ENCODE assay signal across 1 cellular context in the genomic region with DNA sequence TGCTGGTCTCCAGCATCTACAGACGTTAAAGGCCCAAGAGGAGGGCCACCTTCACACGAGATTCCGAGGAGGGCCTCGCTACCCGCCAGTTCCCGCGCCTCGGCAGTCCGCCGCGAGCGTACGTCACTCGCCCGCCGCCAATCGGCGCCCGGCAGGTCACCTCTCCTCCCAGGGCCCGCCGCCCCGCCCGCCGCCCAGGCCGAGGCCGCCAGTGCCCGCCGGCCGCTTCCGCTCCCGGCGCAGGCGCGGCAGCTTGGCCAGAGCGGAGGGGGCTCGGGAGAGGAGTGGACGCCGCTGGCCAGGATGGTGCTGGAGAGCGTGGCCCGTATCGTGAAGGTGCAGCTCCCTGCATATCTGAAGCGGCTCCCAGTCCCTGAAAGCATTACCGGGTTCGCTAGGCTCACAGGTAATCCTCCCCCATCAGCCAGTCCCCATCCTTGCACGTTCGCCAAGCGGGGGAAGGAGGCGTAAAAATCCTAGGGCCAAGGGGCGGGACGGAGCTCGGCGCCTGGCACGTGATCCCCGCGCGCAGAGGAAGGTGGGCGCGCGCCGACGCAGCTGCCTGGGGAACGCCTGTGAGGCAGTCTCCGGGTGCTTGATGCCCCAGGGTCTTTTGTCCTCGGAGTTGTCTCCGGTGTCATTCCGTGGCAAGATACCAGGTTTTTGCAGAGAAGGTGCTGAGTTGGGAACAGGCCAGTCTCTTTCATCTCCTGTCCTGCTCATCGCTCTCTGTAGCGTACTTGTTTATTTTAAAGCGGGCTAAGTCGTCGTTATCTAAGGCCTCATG.
TF ChIP-seq lines count a peak whose summit lies in the region.

A gene with protein sequence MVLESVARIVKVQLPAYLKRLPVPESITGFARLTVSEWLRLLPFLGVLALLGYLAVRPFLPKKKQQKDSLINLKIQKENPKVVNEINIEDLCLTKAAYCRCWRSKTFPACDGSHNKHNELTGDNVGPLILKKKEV (plus strand): TSS at position 211 of the 787 bp plus-strand sequence. CDS start 93 bp downstream, at position 304.

TF ChIP-seq in HepG2, 621 proteins besides CTCF, POLR2A, EP300 and RAD21 (continued from another document and continues in another):
- TF ChIP-seq, protein P1, sequence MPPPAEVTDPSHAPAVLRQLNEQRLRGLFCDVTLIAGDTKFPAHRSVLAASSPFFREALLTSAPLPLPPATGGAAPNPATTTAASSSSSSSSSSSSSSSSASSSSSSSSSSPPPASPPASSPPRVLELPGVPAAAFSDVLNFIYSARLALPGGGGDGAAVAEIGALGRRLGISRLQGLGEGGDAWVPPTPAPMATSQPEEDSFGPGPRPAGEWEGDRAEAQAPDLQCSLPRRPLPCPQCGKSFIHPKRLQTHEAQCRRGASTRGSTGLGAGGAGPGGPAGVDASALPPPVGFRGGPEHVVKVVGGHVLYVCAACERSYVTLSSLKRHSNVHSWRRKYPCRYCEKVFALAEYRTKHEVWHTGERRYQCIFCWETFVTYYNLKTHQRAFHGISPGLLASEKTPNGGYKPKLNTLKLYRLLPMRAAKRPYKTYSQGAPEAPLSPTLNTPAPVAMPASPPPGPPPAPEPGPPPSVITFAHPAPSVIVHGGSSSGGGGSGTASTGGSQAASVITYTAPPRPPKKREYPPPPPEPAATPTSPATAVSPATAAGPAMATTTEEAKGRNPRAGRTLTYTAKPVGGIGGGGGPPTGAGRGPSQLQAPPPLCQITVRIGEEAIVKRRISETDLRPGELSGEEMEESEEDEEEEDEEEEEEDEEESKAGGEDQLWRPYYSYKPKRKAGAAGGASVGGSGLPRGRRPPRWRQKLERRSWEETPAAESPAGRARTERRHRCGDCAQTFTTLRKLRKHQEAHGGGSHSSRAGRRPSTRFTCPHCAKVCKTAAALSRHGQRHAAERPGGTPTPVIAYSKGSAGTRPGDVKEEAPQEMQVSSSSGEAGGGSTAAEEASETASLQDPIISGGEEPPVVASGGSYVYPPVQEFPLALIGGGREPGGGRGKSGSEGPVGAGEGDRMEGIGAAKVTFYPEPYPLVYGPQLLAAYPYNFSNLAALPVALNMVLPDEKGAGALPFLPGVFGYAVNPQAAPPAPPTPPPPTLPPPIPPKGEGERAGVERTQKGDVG (CRISPR knock-in tag; IDR thresholded peaks at IDR 0.05; ENCODE audit: borderline replicate concordance), result peak; percentile 81; the same call in 1 of the 2 replicates
- TF ChIP-seq BCL6 (CRISPR knock-in tag; IDR thresholded peaks at IDR 0.05), result peak; percentile 47; the same call in 1 of the 2 replicates
- TF ChIP-seq, protein P2, sequence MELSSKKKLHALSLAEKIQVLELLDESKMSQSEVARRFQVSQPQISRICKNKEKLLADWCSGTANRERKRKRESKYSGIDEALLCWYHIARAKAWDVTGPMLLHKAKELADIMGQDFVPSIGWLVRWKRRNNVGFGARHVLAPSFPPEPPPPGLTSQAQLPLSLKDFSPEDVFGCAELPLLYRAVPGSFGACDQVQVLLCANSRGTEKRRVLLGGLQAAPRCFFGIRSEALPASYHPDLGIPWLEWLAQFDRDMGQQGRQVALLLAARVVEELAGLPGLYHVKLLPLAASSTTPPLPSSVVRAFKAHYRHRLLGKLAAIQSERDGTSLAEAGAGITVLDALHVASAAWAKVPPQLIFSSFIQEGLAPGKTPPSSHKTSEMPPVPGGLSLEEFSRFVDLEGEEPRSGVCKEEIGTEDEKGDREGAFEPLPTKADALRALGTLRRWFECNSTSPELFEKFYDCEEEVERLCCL (CRISPR knock-in tag; IDR thresholded peaks at IDR 0.05; ENCODE audit: borderline replicate concordance), result no peak
- 0 out of 2 replicates have a peak, but pooled peaks have one; percentile 38 for TF ChIP-seq ZNF615 (CRISPR knock-in tag; IDR thresholded peaks at IDR 0.05; ENCODE audit: borderline replicate concordance)
- peak; percentile 76 for TF ChIP-seq ELF3 (CRISPR knock-in tag; IDR thresholded peaks at IDR 0.05)
- peak; percentile 6; the same call in 1 of the 2 replicates for TF ChIP-seq KDM6A (CRISPR knock-in tag; IDR thresholded peaks at IDR 0.05; ENCODE audit: low read depth)
- TF ChIP-seq ZNF431 (CRISPR knock-in tag; IDR thresholded peaks at IDR 0.05; ENCODE audit: borderline replicate concordance, low read depth), result peak; percentile 95; the same call in 1 of the 2 replicates
- TF ChIP-seq, protein P3, sequence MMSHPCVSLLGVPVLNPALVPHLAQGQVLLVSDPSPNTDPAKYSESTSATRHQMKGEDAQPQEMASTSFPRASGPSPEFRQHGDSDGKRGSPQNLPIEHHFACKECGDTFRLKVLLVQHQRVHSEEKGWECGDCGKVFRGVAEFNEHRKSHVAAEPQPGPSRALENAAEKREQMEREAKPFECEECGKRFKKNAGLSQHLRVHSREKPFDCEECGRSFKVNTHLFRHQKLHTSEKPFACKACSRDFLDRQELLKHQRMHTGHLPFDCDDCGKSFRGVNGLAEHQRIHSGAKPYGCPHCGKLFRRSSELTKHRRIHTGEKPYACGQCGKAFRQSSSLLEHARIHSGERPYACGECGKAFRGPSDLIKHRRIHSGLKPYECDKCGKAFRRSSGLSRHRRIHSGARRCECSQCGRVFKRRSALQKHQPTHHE (CRISPR knock-in tag; IDR thresholded peaks at IDR 0.05; ENCODE audit: borderline replicate concordance), result no peak; the same call in 1 of the 2 replicates
- no peak for TF ChIP-seq ZFP41 (CRISPR knock-in tag; IDR thresholded peaks at IDR 0.05; ENCODE audit: borderline replicate concordance)
- TF ChIP-seq ZNF558 (CRISPR knock-in tag; IDR thresholded peaks at IDR 0.05; ENCODE audit: borderline replicate concordance), result peak; percentile 98; the same call in 1 of the 2 replicates
- TF ChIP-seq ATRX (CRISPR knock-in tag; IDR thresholded peaks at IDR 0.05; ENCODE audit: borderline replicate concordance), result no peak
- no peak for TF ChIP-seq ZKSCAN5 (CRISPR knock-in tag; IDR thresholded peaks at IDR 0.05)
- TF ChIP-seq, protein P4, sequence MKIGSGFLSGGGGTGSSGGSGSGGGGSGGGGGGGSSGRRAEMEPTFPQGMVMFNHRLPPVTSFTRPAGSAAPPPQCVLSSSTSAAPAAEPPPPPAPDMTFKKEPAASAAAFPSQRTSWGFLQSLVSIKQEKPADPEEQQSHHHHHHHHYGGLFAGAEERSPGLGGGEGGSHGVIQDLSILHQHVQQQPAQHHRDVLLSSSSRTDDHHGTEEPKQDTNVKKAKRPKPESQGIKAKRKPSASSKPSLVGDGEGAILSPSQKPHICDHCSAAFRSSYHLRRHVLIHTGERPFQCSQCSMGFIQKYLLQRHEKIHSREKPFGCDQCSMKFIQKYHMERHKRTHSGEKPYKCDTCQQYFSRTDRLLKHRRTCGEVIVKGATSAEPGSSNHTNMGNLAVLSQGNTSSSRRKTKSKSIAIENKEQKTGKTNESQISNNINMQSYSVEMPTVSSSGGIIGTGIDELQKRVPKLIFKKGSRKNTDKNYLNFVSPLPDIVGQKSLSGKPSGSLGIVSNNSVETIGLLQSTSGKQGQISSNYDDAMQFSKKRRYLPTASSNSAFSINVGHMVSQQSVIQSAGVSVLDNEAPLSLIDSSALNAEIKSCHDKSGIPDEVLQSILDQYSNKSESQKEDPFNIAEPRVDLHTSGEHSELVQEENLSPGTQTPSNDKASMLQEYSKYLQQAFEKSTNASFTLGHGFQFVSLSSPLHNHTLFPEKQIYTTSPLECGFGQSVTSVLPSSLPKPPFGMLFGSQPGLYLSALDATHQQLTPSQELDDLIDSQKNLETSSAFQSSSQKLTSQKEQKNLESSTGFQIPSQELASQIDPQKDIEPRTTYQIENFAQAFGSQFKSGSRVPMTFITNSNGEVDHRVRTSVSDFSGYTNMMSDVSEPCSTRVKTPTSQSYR (CRISPR knock-in tag; IDR thresholded peaks at IDR 0.05; ENCODE audit: borderline replicate concordance), result peak; percentile 68; the same call in 1 of the 2 replicates
- peak; percentile 76 for TF ChIP-seq HDAC2 (CRISPR knock-in tag; IDR thresholded peaks at IDR 0.05)
- peak; percentile 96 for TF ChIP-seq ZNF878 (CRISPR knock-in tag; IDR thresholded peaks at IDR 0.05)
- TF ChIP-seq ZNF564 (CRISPR knock-in tag; IDR thresholded peaks at IDR 0.05), result peak; percentile 95
- TF ChIP-seq, protein P5, sequence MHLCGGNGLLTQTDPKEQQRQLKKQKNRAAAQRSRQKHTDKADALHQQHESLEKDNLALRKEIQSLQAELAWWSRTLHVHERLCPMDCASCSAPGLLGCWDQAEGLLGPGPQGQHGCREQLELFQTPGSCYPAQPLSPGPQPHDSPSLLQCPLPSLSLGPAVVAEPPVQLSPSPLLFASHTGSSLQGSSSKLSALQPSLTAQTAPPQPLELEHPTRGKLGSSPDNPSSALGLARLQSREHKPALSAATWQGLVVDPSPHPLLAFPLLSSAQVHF (CRISPR knock-in tag; IDR thresholded peaks at IDR 0.05), result no peak; the same call in 1 of the 2 replicates
- TF ChIP-seq ZNF24 (IDR thresholded peaks at IDR 0.05), result no peak
- TF ChIP-seq MEIS1 (CRISPR knock-in tag; IDR thresholded peaks at IDR 0.05; ENCODE audit: borderline replicate concordance), result peak; percentile 88
- peak; percentile 86 for TF ChIP-seq ZBTB7B (CRISPR knock-in tag; IDR thresholded peaks at IDR 0.05)
- TF ChIP-seq, protein P6, sequence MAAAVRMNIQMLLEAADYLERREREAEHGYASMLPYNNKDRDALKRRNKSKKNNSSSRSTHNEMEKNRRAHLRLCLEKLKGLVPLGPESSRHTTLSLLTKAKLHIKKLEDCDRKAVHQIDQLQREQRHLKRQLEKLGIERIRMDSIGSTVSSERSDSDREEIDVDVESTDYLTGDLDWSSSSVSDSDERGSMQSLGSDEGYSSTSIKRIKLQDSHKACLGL (CRISPR knock-in tag; IDR thresholded peaks at IDR 0.05), result peak; percentile 81
- no peak for TF ChIP-seq RBAK (CRISPR knock-in tag; IDR thresholded peaks at IDR 0.05)
- no peak for TF ChIP-seq SUZ12 (IDR thresholded peaks at IDR 0.05; ENCODE audit: low read depth, low read length)
- no peak for TF ChIP-seq WIZ (CRISPR knock-in tag; IDR thresholded peaks at IDR 0.05)
- TF ChIP-seq TBL1XR1 (IDR thresholded peaks at IDR 0.05; ENCODE audit: borderline replicate concordance, low read length, partially characterized antibody), result no peak
- peak; percentile 72 for TF ChIP-seq ZNF350 (CRISPR knock-in tag; IDR thresholded peaks at IDR 0.05; ENCODE audit: borderline replicate concordance, low read depth)
- TF ChIP-seq SMAD3 (CRISPR knock-in tag; IDR thresholded peaks at IDR 0.05), result no peak
- no peak; the same call in 1 of the 2 replicates for TF ChIP-seq BRD4 (CRISPR knock-in tag; IDR thresholded peaks at IDR 0.05)
- TF ChIP-seq ZNF713 (CRISPR knock-in tag; IDR thresholded peaks at IDR 0.05), result no peak
- 0 out of 2 replicates have a peak, but pooled peaks have one; percentile 97 for TF ChIP-seq ZNF251 (CRISPR knock-in tag; IDR thresholded peaks at IDR 0.05)
- TF ChIP-seq, protein P7, sequence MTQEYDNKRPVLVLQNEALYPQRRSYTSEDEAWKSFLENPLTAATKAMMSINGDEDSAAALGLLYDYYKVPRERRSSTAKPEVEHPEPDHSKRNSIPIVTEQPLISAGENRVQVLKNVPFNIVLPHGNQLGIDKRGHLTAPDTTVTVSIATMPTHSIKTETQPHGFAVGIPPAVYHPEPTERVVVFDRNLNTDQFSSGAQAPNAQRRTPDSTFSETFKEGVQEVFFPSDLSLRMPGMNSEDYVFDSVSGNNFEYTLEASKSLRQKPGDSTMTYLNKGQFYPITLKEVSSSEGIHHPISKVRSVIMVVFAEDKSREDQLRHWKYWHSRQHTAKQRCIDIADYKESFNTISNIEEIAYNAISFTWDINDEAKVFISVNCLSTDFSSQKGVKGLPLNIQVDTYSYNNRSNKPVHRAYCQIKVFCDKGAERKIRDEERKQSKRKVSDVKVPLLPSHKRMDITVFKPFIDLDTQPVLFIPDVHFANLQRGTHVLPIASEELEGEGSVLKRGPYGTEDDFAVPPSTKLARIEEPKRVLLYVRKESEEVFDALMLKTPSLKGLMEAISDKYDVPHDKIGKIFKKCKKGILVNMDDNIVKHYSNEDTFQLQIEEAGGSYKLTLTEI (CRISPR knock-in tag; conservative IDR thresholded peaks at IDR 0.05), result no peak
- peak; percentile 77; the same call in 1 of the 2 replicates for TF ChIP-seq SNAPC2 (CRISPR knock-in tag; IDR thresholded peaks at IDR 0.05)
- TF ChIP-seq, protein P8, sequence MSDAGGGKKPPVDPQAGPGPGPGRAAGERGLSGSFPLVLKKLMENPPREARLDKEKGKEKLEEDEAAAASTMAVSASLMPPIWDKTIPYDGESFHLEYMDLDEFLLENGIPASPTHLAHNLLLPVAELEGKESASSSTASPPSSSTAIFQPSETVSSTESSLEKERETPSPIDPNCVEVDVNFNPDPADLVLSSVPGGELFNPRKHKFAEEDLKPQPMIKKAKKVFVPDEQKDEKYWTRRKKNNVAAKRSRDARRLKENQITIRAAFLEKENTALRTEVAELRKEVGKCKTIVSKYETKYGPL (CRISPR knock-in tag; IDR thresholded peaks at IDR 0.05), result no peak
- TF ChIP-seq TAF15 (IDR thresholded peaks at IDR 0.05; ENCODE audit: low read depth, low read length, poor library complexity, severe bottlenecking), result peak; percentile 88
- TF ChIP-seq, protein P9, sequence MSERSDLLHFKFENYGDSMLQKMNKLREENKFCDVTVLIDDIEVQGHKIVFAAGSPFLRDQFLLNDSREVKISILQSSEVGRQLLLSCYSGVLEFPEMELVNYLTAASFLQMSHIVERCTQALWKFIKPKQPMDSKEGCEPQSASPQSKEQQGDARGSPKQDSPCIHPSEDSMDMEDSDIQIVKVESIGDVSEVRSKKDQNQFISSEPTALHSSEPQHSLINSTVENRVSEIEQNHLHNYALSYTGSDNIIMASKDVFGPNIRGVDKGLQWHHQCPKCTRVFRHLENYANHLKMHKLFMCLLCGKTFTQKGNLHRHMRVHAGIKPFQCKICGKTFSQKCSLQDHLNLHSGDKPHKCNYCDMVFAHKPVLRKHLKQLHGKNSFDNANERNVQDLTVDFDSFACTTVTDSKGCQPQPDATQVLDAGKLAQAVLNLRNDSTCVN (CRISPR knock-in tag; IDR thresholded peaks at IDR 0.05; ENCODE audit: borderline replicate concordance), result peak; percentile 79
- TF ChIP-seq MAFF (IDR thresholded peaks at IDR 0.05; ENCODE audit: low read depth, low read length), result no peak
- TF ChIP-seq, protein P10, sequence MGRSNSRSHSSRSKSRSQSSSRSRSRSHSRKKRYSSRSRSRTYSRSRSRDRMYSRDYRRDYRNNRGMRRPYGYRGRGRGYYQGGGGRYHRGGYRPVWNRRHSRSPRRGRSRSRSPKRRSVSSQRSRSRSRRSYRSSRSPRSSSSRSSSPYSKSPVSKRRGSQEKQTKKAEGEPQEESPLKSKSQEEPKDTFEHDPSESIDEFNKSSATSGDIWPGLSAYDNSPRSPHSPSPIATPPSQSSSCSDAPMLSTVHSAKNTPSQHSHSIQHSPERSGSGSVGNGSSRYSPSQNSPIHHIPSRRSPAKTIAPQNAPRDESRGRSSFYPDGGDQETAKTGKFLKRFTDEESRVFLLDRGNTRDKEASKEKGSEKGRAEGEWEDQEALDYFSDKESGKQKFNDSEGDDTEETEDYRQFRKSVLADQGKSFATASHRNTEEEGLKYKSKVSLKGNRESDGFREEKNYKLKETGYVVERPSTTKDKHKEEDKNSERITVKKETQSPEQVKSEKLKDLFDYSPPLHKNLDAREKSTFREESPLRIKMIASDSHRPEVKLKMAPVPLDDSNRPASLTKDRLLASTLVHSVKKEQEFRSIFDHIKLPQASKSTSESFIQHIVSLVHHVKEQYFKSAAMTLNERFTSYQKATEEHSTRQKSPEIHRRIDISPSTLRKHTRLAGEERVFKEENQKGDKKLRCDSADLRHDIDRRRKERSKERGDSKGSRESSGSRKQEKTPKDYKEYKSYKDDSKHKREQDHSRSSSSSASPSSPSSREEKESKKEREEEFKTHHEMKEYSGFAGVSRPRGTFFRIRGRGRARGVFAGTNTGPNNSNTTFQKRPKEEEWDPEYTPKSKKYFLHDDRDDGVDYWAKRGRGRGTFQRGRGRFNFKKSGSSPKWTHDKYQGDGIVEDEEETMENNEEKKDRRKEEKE (IDR thresholded peaks at IDR 0.05), result no peak
- TF ChIP-seq MEIS2 (CRISPR knock-in tag; IDR thresholded peaks at IDR 0.05), result no peak; the same call in 1 of the 2 replicates
- 0 out of 2 replicates have a peak, but pooled peaks have one; percentile 17 for TF ChIP-seq TCF7 (IDR thresholded peaks at IDR 0.05; ENCODE audit: low read depth)
- peak; percentile 94 for TF ChIP-seq ZBTB8A (CRISPR knock-in tag; IDR thresholded peaks at IDR 0.05; ENCODE audit: borderline replicate concordance, low read depth)
- TF ChIP-seq TCF12 (IDR thresholded peaks at IDR 0.05), result no peak
- peak; percentile 34; the same call in 1 of the 2 replicates for TF ChIP-seq TCF12 (CRISPR knock-in tag; IDR thresholded peaks at IDR 0.05)
